ENCODE assay signal across 7 cellular contexts in the genomic region with DNA sequence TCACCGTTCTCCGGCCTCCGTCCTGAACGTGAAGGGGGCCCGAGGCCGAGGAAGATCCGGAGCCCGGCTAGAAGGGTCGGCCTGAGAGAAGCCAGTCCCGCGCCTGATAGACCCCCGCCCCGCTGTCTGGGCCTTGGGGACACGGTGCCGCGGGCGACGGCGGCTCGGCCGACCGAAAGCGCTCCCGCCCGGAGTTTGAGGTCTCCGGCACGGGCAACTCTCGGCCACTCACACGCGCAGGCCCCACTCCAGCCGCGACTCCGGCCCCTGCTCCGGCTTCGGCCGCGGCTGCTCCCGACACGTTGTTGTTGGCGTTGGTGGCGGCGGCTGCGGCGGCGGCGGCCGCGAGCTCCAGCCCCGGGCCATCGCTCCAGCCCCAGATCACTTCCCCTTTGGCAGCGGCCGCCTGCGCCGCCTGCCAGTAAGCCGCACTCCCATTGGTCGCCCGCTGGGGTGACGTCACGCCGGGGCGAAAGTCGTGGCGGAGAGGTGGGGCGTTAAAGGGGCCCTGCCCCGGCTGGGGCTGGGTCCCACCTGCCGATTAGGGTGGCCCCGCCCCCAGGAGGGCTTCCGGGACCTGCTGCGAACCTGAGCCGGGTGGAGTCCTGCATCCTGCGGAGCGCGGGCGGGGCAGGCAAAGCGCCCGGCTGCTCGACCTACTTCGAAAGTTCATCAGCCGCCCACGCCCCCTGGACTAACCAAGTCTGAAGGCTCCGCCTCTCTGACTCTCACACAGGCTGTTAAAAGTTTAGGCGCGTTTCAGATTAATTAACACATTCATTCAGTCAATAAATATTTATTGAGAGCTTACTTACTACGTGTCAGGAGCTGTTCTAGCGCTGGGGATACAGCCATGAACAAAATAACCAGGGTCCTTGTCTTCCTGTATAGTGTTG. TPM values are rescaled to one million over a fixed set of nuclear protein-coding genes. Genes with fewer than 3 reads are reported as not detected.
DNase-seq lines count a peak whose midpoint lies in the region; ATAC-seq and FAIRE-seq lines count a peak whose summit lies in the region.

A gene with protein sequence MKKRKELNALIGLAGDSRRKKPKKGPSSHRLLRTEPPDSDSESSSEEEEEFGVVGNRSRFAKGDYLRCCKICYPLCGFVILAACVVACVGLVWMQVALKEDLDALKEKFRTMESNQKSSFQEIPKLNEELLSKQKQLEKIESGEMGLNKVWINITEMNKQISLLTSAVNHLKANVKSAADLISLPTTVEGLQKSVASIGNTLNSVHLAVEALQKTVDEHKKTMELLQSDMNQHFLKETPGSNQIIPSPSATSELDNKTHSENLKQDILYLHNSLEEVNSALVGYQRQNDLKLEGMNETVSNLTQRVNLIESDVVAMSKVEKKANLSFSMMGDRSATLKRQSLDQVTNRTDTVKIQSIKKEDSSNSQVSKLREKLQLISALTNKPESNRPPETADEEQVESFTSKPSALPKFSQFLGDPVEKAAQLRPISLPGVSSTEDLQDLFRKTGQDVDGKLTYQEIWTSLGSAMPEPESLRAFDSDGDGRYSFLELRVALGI (minus strand): TSS at position 388 of the 896 bp plus-strand sequence. CDS start 1,027 bp downstream, outside the sequence.

- peak; percentile 92 for FAIRE-seq in GM18507 (lab: Jason Lieb, UNC)

- peak; percentile 98 for ATAC-seq in HG02981 (IDR thresholded peaks at IDR 0.05; ENCODE audit: unreplicated experiment)

- DNase-seq in GM18507 (ENCODE audit: extremely low spot score, insufficient read length, low read depth) (peak; percentile 95), NCI-H2029 treated with DMSO at 0.1 percent for 48 hours (lab: John Stamatoyannopoulos, UW) (peak; percentile 94), T-helper 9 cell (peak; percentile 100), astrocyte of the hippocampus (ENCODE audit: low read depth, low spot score) (peak; percentile 98), hepatic stellate cell (ENCODE audit: low spot score) (peak; percentile 96), renal cortical epithelial cell (ENCODE audit: low read depth) (peak; percentile 83)

RNA-seq across cellular contexts. Expression of the gene that starts here (rescaled TPM):
- 62.5 and 105 TPM in 2 replicates for total RNA-seq in renal cortical epithelial cell

Comparison
In these comparisons a context has a peak if more than half of its experiments do, and no peak if none do; other contexts are left out.
1. Peak in every context shown above with its lines: DNase-seq and ATAC-seq.